9 cellular contexts compared by ENCODE assay signal in genomic region chr9:134136997-134137302, GRCh38. TPM values are rescaled to one million over a fixed set of nuclear protein-coding genes. Genes with fewer than 3 reads are reported as not detected.
DNase-seq lines count a peak whose midpoint lies in the region; ATAC-seq, FAIRE-seq and TF ChIP-seq lines count a peak whose summit lies in the region.
"Had no signal": no experiment of that assay in that cellular context is flagged by ENCODE, and none has a peak within 500 bp of the region (broad histone marks: within the 10 kb centered on the region; RNA-seq: fewer than 3 reads in every experiment).

No MANE protein-coding gene starts in this region.

- no peak for TF ChIP-seq POLR2A in A549 (IDR thresholded peaks at IDR 0.05; ENCODE audit: low read length)

- peak overlapping the region; percentile 86 for H3K4me3 ChIP-seq in A549

- peak overlapping the region; percentile 93 for H3K4me2 ChIP-seq in A549

- peak overlapping the region; percentile 48 to 93 (median 87) for H3K27ac Mint-ChIP-seq in brain
- peak overlapping the region; percentile 90 for H3K27ac Mint-ChIP-seq in mesothelial cell of epicardium

- H3K4me1 ChIP-seq in A549: peaks cover 29% of the 10 kb centered on the region

- peak overlapping the region; percentile 94 to 97 for H3K27ac ChIP-seq in A549

- CTCF ChIA-PET in A549 (lab: Yijun Ruan, JAX): no interaction called here

- TF ChIP-seq CTCF in A549 (IDR thresholded peaks at IDR 0.05) (no peak), brain (conservative IDR thresholded peaks at IDR 0.05) (no peak), mesothelial cell of epicardium (IDR thresholded peaks at IDR 0.05; ENCODE audit: unreplicated experiment) (no peak)

- POLR2A ChIA-PET in A549 (lab: Yijun Ruan, JAX): no interaction called here

- H3K4me3 Mint-ChIP-seq in brain: peak overlapping the region; percentile 90 to 96 (median 94)
- H3K4me3 Mint-ChIP-seq in mesothelial cell of epicardium: peak overlapping the region; percentile 84

- 54% methylated on average over 6 of the region's 7 CpGs for WGBS in A549 (ENCODE audit: missing lambda C conversion rate)

- H3K27me3 Mint-ChIP-seq in brain (peaks cover 5% of the 10 kb centered on the region), mesothelial cell of epicardium (ENCODE audit: low read depth) (no peaks in the 10 kb centered on the region)

- H3K9me3 ChIP-seq in A549: no peaks in the 10 kb centered on the region

- no peak for DNase-seq in A549 (ENCODE audit: low read depth in 1 of 2, low spot score in 1 of 2)
- DNase-seq in mesothelial cell of epicardium (ENCODE audit: low spot score in 2 of 2, unreplicated experiment in 2 of 2): no peak
- DNase-seq in activated gamma-delta T cell treated with Interleukin-2 at 50 U/mL for 16 hours: no peak
- DNase-seq in NCI-H446 treated with DMSO at 0.1 percent for 48 hours (lab: John Stamatoyannopoulos, UW): no peak

- no peak for TF ChIP-seq RAD21 in A549 (conservative IDR thresholded peaks at IDR 0.05 in 1 of 2, IDR thresholded peaks at IDR 0.05 in 1 of 2)

- peaks cover 58% of the 10 kb centered on the region for H3K4me1 Mint-ChIP-seq in brain
- peaks cover 36% of the 10 kb centered on the region for H3K4me1 Mint-ChIP-seq in mesothelial cell of epicardium

- TF ChIP-seq EP300 in A549 (IDR thresholded peaks at IDR 0.05): no peak

- H3K9me3 Mint-ChIP-seq in brain (peaks cover 0 to 2% (median 0%) of the 10 kb centered on the region in 5 experiments), mesothelial cell of epicardium (no peaks in the 10 kb centered on the region)

- H3K36me3 Mint-ChIP-seq in brain (peaks cover 27% of the 10 kb centered on the region), mesothelial cell of epicardium (peaks cover 18% of the 10 kb centered on the region)

- ATAC-seq in A549 (no peak), HG03571 (IDR thresholded peaks at IDR 0.05; ENCODE audit: unreplicated experiment) (peak; percentile 10), HG03159 (IDR thresholded peaks at IDR 0.05; ENCODE audit: unreplicated experiment) (no peak), HG03342 (IDR thresholded peaks at IDR 0.05; ENCODE audit: unreplicated experiment) (no peak)

- no peak for FAIRE-seq in A549 (lab: Jason Lieb, UNC)

TF ChIP-seq in A549, 52 proteins besides CTCF, POLR2A, EP300 and RAD21:
- no peak for TF ChIP-seq HOXB5 (CRISPR knock-in tag; IDR thresholded peaks at IDR 0.05)
- no peak for TF ChIP-seq FOSL2 (IDR thresholded peaks at IDR 0.05)
- no peak for TF ChIP-seq FOSL2 (CRISPR knock-in tag; IDR thresholded peaks at IDR 0.05)
- TF ChIP-seq HOXA7 (CRISPR knock-in tag; IDR thresholded peaks at IDR 0.05): no peak
- no peak for TF ChIP-seq EHMT2 (IDR thresholded peaks at IDR 0.05; ENCODE audit: low read depth)
- TF ChIP-seq REST (IDR thresholded peaks at IDR 0.05): no peak
- TF ChIP-seq CBX2 (IDR thresholded peaks at IDR 0.05; ENCODE audit: borderline replicate concordance, low read depth): no peak
- TF ChIP-seq MAZ (IDR thresholded peaks at IDR 0.05; ENCODE audit: borderline replicate concordance, low read depth, low read length): no peak
- TF ChIP-seq MAX (IDR thresholded peaks at IDR 0.05): no peak
- no peak for TF ChIP-seq NR3C1 (IDR thresholded peaks at IDR 0.05)
- no peak for TF ChIP-seq SREBF2 (IDR thresholded peaks at IDR 0.05)
- TF ChIP-seq BCL3 (IDR thresholded peaks at IDR 0.05): no peak
- no peak for TF ChIP-seq MAFK (IDR thresholded peaks at IDR 0.05; ENCODE audit: partially characterized antibody)
- no peak for TF ChIP-seq POLR2AphosphoS2 (conservative IDR thresholded peaks at IDR 0.05; ENCODE audit: low read length)
- TF ChIP-seq CHD4 (IDR thresholded peaks at IDR 0.05; ENCODE audit: borderline replicate concordance): no peak
- TF ChIP-seq RNF2 (IDR thresholded peaks at IDR 0.05; ENCODE audit: borderline replicate concordance, low read depth): no peak
- no peak for TF ChIP-seq FOSB (CRISPR knock-in tag; IDR thresholded peaks at IDR 0.05)
- no peak for TF ChIP-seq JUN (IDR thresholded peaks at IDR 0.05)

RNA-seq across cellular contexts. Expression of gene WDR5, which starts 1.1 kb away (rescaled TPM):
- polyA plus RNA-seq in A549 (2011; rRNA removed) (36.8 and 37.9 TPM in 2 replicates), A549 (2017; fragmentation: RNase III; extraction: RNeasy Plus Mini Kit Qiagen cat#74134 plus additional on column Dnase treatment) (44.3 to 48.7 TPM (median 46.0 TPM) in 3 replicates), brain (ENCODE audit: insufficient read depth, low read depth, low replicate concordance) (48.9 TPM)
- polyA plus RNA-seq in A549 (2012; cell fraction: cytosol; rRNA removed): 47.4 and 56.6 TPM in 2 replicates
- 85.1 and 95.2 TPM in 2 replicates for polyA plus RNA-seq in A549 (2012; cell fraction: nucleus; rRNA removed)
- 22.7 and 29.4 TPM in 2 replicates for polyA minus RNA-seq in A549 (2011; rRNA and poly(A)+ RNA removed)
- 42.3 to 43.5 TPM (median 42.5 TPM) in 3 replicates for total RNA-seq in mesothelial cell of epicardium

RNA-seq across cellular contexts. Expression of gene RNU6ATAC, which starts 27.4 kb away (rescaled TPM):
- polyA plus RNA-seq in A549 (2011; rRNA removed) (not detected in 2 replicates), A549 (2017; fragmentation: RNase III; extraction: RNeasy Plus Mini Kit Qiagen cat#74134 plus additional on column Dnase treatment) (not detected in 3 replicates), brain (ENCODE audit: insufficient read depth, low read depth, low replicate concordance) (not detected)
- not detected in 2 replicates for polyA plus RNA-seq in A549 (2012; cell fraction: cytosol; rRNA removed)
- polyA plus RNA-seq in A549 (2012; cell fraction: nucleus; rRNA removed): not detected in 2 replicates
- under 0.01 TPM in 2 replicates for polyA minus RNA-seq in A549 (2011; rRNA and poly(A)+ RNA removed)
- total RNA-seq in mesothelial cell of epicardium: 61.4 to 122 TPM (median 69.3 TPM) in 3 replicates
- total RNA-seq: renal cortical epithelial cell had no signal
